13 cellular contexts compared by ENCODE assay signal in the genomic region with DNA sequence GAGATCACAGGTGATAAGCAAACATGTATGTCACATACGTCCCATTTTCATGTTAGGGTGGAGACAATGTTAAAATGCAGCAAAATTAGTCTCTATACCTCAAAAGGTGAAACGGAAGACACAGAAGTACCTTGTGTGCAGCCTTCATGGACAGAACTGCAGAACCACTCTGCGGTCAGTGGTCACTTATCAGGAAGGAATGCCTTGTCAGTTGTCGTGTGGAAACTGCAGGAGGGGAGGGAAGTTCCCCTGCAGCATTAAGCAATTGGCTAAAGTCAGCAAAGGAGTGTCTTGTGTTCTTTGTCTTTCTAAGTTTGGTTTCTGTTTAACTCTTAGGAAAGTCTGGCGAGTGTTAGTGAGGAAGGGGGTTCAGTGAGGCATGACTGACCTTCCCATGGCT. TPM values are rescaled to one million over a fixed set of nuclear protein-coding genes. Genes with fewer than 3 reads are reported as not detected.
DNase-seq lines count a peak whose midpoint lies in the region; ATAC-seq, FAIRE-seq and TF ChIP-seq lines count a peak whose summit lies in the region.
"Had no signal": no experiment of that assay in that cellular context is flagged by ENCODE, and none has a peak within 500 bp of the region (broad histone marks: within the 10 kb centered on the region; RNA-seq: fewer than 3 reads in every experiment).

No MANE protein-coding gene starts in this region.

- no peaks in the 10 kb centered on the region for H3K4me1 ChIP-seq in upper lobe of right lung

- no peak for FAIRE-seq in urothelium cell line (lab: Jason Lieb, UNC)

- peak; percentile 97 for ATAC-seq in upper lobe of right lung
- ATAC-seq in HG03571 (IDR thresholded peaks at IDR 0.05; ENCODE audit: unreplicated experiment): no peak
- no peak for ATAC-seq in HG02759 (IDR thresholded peaks at IDR 0.05; ENCODE audit: unreplicated experiment)

- no peak overlapping the region for H3K27ac ChIP-seq in upper lobe of right lung
- H3K27ac ChIP-seq: 22Rv1 had no signal

- intact Hi-C loops in upper lobe of right lung (cut with DNase I): no loop called here

- no peaks in the 10 kb centered on the region for H3K27me3 ChIP-seq in upper lobe of right lung
- H3K27me3 ChIP-seq: MG63 had no signal

- peaks cover 19% of the 10 kb centered on the region for H3K36me3 ChIP-seq in upper lobe of right lung
- H3K36me3 ChIP-seq: MG63 had no signal

- DNase-seq in SIG-M5 treated with dmso at 0.1 percent for 504 hours (lab: John Stamatoyannopoulos, UW; ENCODE audit: unreplicated experiment) (peak; percentile 34), SIG-M5 (lab: John Stamatoyannopoulos, UW) (no peak), OCI-M2 (lab: John Stamatoyannopoulos, UW; ENCODE audit: unreplicated experiment) (peak; percentile 53), kidney tubule cell (ENCODE audit: low spot score) (peak; percentile 92), upper lobe of right lung (no peak), urothelium cell line (ENCODE audit: low spot score) (no peak)
- DNase-seq: activated naive CD8-positive, alpha-beta T cell treated with anti-CD3 and anti-CD28 coated beads, Interleukin-2, amount 10 ng/mL, durations not matched to agents 7 days and 5 days; DMS53; MG63 had no signal

- H3K4me3 ChIP-seq in upper lobe of right lung: no peak overlapping the region
- H3K4me3 ChIP-seq: MG63 had no signal

- no peaks in the 10 kb centered on the region for H3K9me3 ChIP-seq in upper lobe of right lung
- H3K9me3 ChIP-seq: MG63 had no signal

- TF ChIP-seq CTCF in upper lobe of right lung (IDR thresholded peaks at IDR 0.05): no peak

RNA-seq across cellular contexts. Expression of gene GABRR2, which starts 6.5 kb away (rescaled TPM):
- 1.4 TPM for total RNA-seq in upper lobe of right lung
- total RNA-seq: skeletal muscle tissue had no signal

RNA-seq across cellular contexts. Expression of gene UBE2J1, which starts 31.0 kb away (rescaled TPM):
- total RNA-seq in upper lobe of right lung: 42.7 TPM

Comparison
In these comparisons a context has a peak if more than half of its experiments do, and no peak if none do; other contexts are left out.
1. DNase-seq: peak in SIG-M5 treated with dmso at 0.1 percent for 504 hours (single experiment), OCI-M2 (single experiment) and kidney tubule cell (single experiment); none in SIG-M5 (single experiment), upper lobe of right lung (single experiment) and urothelium cell line (single experiment).